ENCODE assay signal across 24 cellular contexts in genomic region chrX:48976086-48976485, GRCh38.
"Had no signal": no experiment of that assay in that cellular context is flagged by ENCODE, and none has a peak within 500 bp of the region (broad histone marks: within the 10 kb centered on the region; RNA-seq: fewer than 3 reads in every experiment).

No MANE protein-coding gene starts in this region.

- H3K4me1 Mint-ChIP-seq: endodermal cell had no signal

- FAIRE-seq: bronchial epithelial cell, islet of Langerhans had no signal

- H3K27ac ChIP-seq: coronary artery, esophagus squamous epithelium, gastrocnemius medialis, ovary, prostate gland, thoracic aorta, vagina had no signal

- ATAC-seq: activated T-cell treated with anti-CD3 and anti-CD28 coated beads, Interleukin-2, amount 50 U/mL, for 72 hours; gastrocnemius medialis; left colon; natural killer cell treated with Interleukin-12 subunit alpha and Interleukin-12 subunit beta and Interleukin-15 and Interleukin-18, amount 100 ng/mL, for 72 hours had no signal

- H3K9me3 ChIP-seq: esophagus squamous epithelium, gastrocnemius medialis, ovary, prostate gland, thoracic aorta, vagina had no signal

- H3K27ac Mint-ChIP-seq: activated naive CD8-positive, alpha-beta T cell; endodermal cell; memory B cell; natural killer cell treated with Interleukin-12 subunit alpha and Interleukin-12 subunit beta and Interleukin-15 and Interleukin-18, amount 100 ng/mL, for 72 hours; type B pancreatic cell had no signal

- DNase-seq: activated CD4-positive, alpha-beta T cell treated with anti-CD3 and anti-CD28 coated beads for 48 hours; activated CD8-positive, alpha-beta memory T cell treated with anti-CD3 and anti-CD28 coated beads, Interleukin-2, amount 50 U/mL, for 4 hours; activated effector memory CD4-positive, alpha-beta T cell treated with anti-CD3 and anti-CD28 coated beads, Interleukin-2, amount 50 U/mL, for 16 hours; activated T-cell treated with anti-CD3 and anti-CD28 coated beads, Interleukin-2, amount 50 U/mL, for 72 hours; amygdala; cerebellar nuclear complex; endodermal cell; esophagus squamous epithelium; gastrocnemius medialis; left colon; ovary; stimulated activated CD4-positive, alpha-beta T cell treated with anti-CD3 and anti-CD28 coated beads, Interleukin-4, amount 100 ng/mL, for 1 hour; stimulated activated naive CD4-positive, alpha-beta T cell treated with Interleukin-2 at 50 U/mL for 16 hours; T-helper 1 cell had no signal

- H3K36me3 ChIP-seq: ovary, prostate gland had no signal

- H3K4me3 ChIP-seq: coronary artery, esophagus squamous epithelium, gastrocnemius medialis, ovary, prostate gland, thoracic aorta, vagina had no signal

- H3K9me3 Mint-ChIP-seq: activated T-cell treated with anti-CD3 and anti-CD28 coated beads, Interleukin-2, amount 50 U/mL, for 72 hours; memory B cell; natural killer cell treated with Interleukin-12 subunit alpha and Interleukin-12 subunit beta and Interleukin-15 and Interleukin-18, amount 100 ng/mL, for 72 hours; type B pancreatic cell had no signal

- H3K4me3 Mint-ChIP-seq: activated naive CD8-positive, alpha-beta T cell; activated T-cell treated with anti-CD3 and anti-CD28 coated beads, Interleukin-2, amount 50 U/mL, for 72 hours; endodermal cell; memory B cell; natural killer cell treated with Interleukin-12 subunit alpha and Interleukin-12 subunit beta and Interleukin-15 and Interleukin-18, amount 100 ng/mL, for 72 hours; type B pancreatic cell had no signal

- H3K4me1 ChIP-seq: gastrocnemius medialis, prostate gland had no signal

- H3K27me3 Mint-ChIP-seq: activated naive CD8-positive, alpha-beta T cell; memory B cell; type B pancreatic cell had no signal
